ENCODE assay signal across 19 cellular contexts in the genomic region with DNA sequence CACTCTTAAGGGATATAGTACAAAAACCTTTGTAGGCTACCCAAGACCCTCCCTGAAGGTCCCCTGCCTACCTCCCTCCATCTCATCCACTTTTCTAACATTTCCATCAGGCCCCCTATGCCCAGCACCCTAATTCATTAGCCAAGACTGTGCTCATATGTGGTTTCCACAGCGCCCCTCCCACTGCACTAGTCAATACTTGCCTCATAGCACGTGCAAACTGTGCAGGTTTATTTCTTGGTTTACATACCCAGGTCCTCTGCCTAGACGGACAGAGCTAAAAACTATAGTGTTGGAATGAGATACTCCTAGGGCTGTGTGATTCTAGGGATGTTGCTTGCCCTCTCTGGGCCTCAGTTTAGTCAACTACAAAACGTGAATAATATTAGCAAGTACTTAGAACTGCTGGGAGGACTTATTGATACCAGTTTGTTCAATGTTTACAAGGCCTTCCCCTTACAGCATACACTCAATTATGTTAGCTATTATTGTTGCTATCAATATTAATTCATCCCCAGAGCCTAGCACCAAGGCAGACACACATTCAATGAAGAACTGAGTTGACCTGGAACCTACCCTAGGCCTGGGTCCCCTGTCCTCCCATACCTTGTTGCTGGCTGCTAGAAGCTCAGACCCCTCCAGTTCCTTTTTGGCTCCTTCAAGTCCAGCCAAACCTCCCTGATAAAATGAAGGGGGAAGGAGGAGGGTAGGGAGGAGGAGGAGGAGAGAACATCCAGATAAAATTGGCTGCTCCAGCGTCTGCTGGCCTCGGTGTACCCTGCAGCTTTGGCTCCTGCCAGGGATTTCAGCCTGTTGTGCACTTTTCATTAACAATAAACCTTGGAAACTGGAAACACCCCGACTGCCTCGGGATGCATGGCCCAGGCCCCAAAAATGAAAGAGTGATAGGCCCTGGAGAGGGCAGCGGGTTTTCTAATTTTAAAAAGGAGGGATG. TPM values are rescaled to one million over a fixed set of nuclear protein-coding genes. Genes with fewer than 3 reads are reported as not detected.
DNase-seq lines count a peak whose midpoint lies in the region; ATAC-seq and TF ChIP-seq lines count a peak whose summit lies in the region.
"Had no signal": no experiment of that assay in that cellular context is flagged by ENCODE, and none has a peak within 500 bp of the region (broad histone marks: within the 10 kb centered on the region; RNA-seq: fewer than 3 reads in every experiment).

No MANE protein-coding gene starts in this region.

- no peak overlapping the region for H3K4me2 ChIP-seq in mammary epithelial cell (ENCODE audit: insufficient read depth, low read depth, low read length)
- H3K4me2 ChIP-seq: BLaER1, neural progenitor cell, SK-N-SH had no signal

- peaks cover 13% of the 10 kb centered on the region for H3K79me2 ChIP-seq in mammary epithelial cell (ENCODE audit: insufficient read depth, low read length)

- CTCF ChIA-PET in mammary epithelial cell (lab: Charles Lee; ENCODE audit: low non-redundant PET), result no interaction called here

- no peak overlapping the region for H3K9ac ChIP-seq in mammary epithelial cell (ENCODE audit: insufficient read depth, low read length)
- H3K9ac ChIP-seq: BLaER1, neural progenitor cell, SK-N-SH had no signal

- no TSS peak for BruUV-seq in mammary epithelial cell (replicated peaks; lab: Mats Ljungman, UMichigan)

- no peaks in the 10 kb centered on the region for H3K36me3 ChIP-seq in breast epithelium
- H3K36me3 ChIP-seq in mammary epithelial cell (ENCODE audit: insufficient read depth, low read length), result no peaks in the 10 kb centered on the region
- no peaks in the 10 kb centered on the region for H3K36me3 ChIP-seq in prostate gland
- H3K36me3 ChIP-seq in uterus, result no peaks in the 10 kb centered on the region
- H3K36me3 ChIP-seq: BLaER1, neural progenitor cell, Peyer's patch had no signal

- dilution Hi-C loops in mammary epithelial cell (cut with HindIII; ENCODE audit: low sequenced_read_pairs), result no loop called here

- H3K4me3 ChIP-seq in breast epithelium (no peak overlapping the region), mammary epithelial cell (replicated peaks in 1 of 3; ENCODE audit: insufficient read depth in 1 of 3, low read depth in 2 of 3, low read length in 3 of 3) (no peak overlapping the region), prostate gland (no peak overlapping the region), uterus (no peak overlapping the region)
- H3K4me3 ChIP-seq: BLaER1, neural progenitor cell, Peyer's patch had no signal

- no peaks in the 10 kb centered on the region for H3K27me3 ChIP-seq in breast epithelium
- no peaks in the 10 kb centered on the region for H3K27me3 ChIP-seq in mammary epithelial cell (ENCODE audit: insufficient read depth, low read length)
- H3K27me3 ChIP-seq in prostate gland (replicated peaks; ENCODE audit: insufficient read depth), result no peaks in the 10 kb centered on the region
- H3K27me3 ChIP-seq in uterus, result no peaks in the 10 kb centered on the region
- H3K27me3 ChIP-seq: BLaER1, neural progenitor cell, Peyer's patch had no signal

- H3K4me1 ChIP-seq in breast epithelium (peaks cover 4 to 6% of the 10 kb centered on the region in 2 donors), mammary epithelial cell (ENCODE audit: insufficient read depth, low read length) (peaks cover 26% of the 10 kb centered on the region), prostate gland (replicated peaks) (no peaks in the 10 kb centered on the region), uterus (peaks cover 38 to 44% of the 10 kb centered on the region in 2 donors)
- H3K4me1 ChIP-seq: BLaER1 had no signal

- TF ChIP-seq POLR2A in breast epithelium (IDR thresholded peaks at IDR 0.05) (no peak), prostate gland (IDR thresholded peaks at IDR 0.05) (no peak), uterus (IDR thresholded peaks at IDR 0.05) (no peak)

- in situ Hi-C loops in mammary epithelial cell (cut with MboI; ENCODE audit: low sequenced_read_pairs in 2 of 2), result no loop called here

- ATAC-seq in left cardiac atrium, result peak; percentile 11 to 33
- no peak for ATAC-seq in GM21786 (IDR thresholded peaks at IDR 0.05; ENCODE audit: unreplicated experiment)

- intact Hi-C loops in breast epithelium (cut with DNase I; ENCODE audit: low total_unique reads) (loop anchor here (5.0 kb wide), 1 partner anchor 254 kb away; no protein-coding TSS in a partner anchor), mammary epithelial cell (cut with micrococcal nuclease) (no loop called here), left cardiac atrium (cut with DNase I) (no loop called here), prostate gland (cut with DNase I) (no loop called here), uterus (cut with DNase I; ENCODE audit: low total_unique reads) (no loop called here)

- TF ChIP-seq CTCF in breast epithelium (IDR thresholded peaks at IDR 0.05) (no peak), mammary epithelial cell (conservative IDR thresholded peaks at IDR 0.05 in 1 of 2, IDR thresholded peaks at IDR 0.05 in 1 of 2; ENCODE audit: extremely low read depth in 1 of 2, insufficient read depth in 1 of 2, low read depth in 1 of 2, low read length in 2 of 2) (no peak), prostate gland (IDR thresholded peaks at IDR 0.05) (no peak), uterus (IDR thresholded peaks at IDR 0.05) (no peak), GM10266 (IDR thresholded peaks at IDR 0.05; ENCODE audit: control insufficient read depth, insufficient read depth, low read depth, missing control alignments) (no peak)

- DNase-seq in breast epithelium (ENCODE audit: low spot score in 2 of 2) (no peak), mammary epithelial cell (no peak), left cardiac atrium (no peak), prostate gland (ENCODE audit: low spot score) (no peak), uterus (peak; percentile 61 to 65), GM10266 (ENCODE audit: extremely low spot score) (no peak), mesenteric fat pad (ENCODE audit: low spot score) (no peak)
- DNase-seq: activated effector memory CD4-positive, alpha-beta T cell treated with Interleukin-2 at 50 U/mL for 16 hours; GF-D8; NCI-H1417; NCI-H2171 treated with DMSO at 0.1 percent for 48 hours; NCI-H82; Peyer's patch; retina; SK-N-SH had no signal

- H3K27ac ChIP-seq in breast epithelium (peak overlapping the region; percentile 52 to 80), mammary epithelial cell (ENCODE audit: insufficient read depth, low read depth, low read length) (no peak overlapping the region), prostate gland (peak overlapping the region; percentile 22 to 23), uterus (peak overlapping the region; percentile 88 to 96)
- H3K27ac ChIP-seq: 22Rv1, BLaER1, neural progenitor cell, Peyer's patch had no signal

- H2AFZ ChIP-seq in mammary epithelial cell (ENCODE audit: low read depth, low read length), result no peak overlapping the region
- H2AFZ ChIP-seq: neural progenitor cell had no signal

- 58% methylated on average over 9 of the region's 9 CpGs for WGBS in mammary epithelial cell (ENCODE audit: low coverage, missing lambda C conversion rate)
- WGBS in prostate gland, result 37% methylated on average over 9 of the region's 9 CpGs

- H4K20me1 ChIP-seq in mammary epithelial cell (ENCODE audit: insufficient read depth, low read length), result no peaks in the 10 kb centered on the region
- H4K20me1 ChIP-seq: BLaER1 had no signal

- H3K9me3 ChIP-seq in breast epithelium, result no peaks in the 10 kb centered on the region
- H3K9me3 ChIP-seq in mammary epithelial cell (replicated peaks; ENCODE audit: insufficient read depth, low read length), result no peaks in the 10 kb centered on the region
- H3K9me3 ChIP-seq in prostate gland, result no peaks in the 10 kb centered on the region
- H3K9me3 ChIP-seq in uterus, result no peaks in the 10 kb centered on the region
- H3K9me3 ChIP-seq: BLaER1, Peyer's patch, SK-N-SH had no signal

RNA-seq across cellular contexts. Expression of gene NUAK1, which starts 50.2 kb away (rescaled TPM):
- total RNA-seq in breast epithelium, result 10 to 100 TPM in 2 of 3 donors, 1 to 10 TPM in 1; 6.0 to 20.2 (median 13.1) TPM
- total RNA-seq in mammary epithelial cell, result 10 to 100 TPM; 12.5 to 39.8 TPM
- 7.4 TPM for polyA plus RNA-seq in mammary epithelial cell
- 21.2 TPM for polyA minus RNA-seq in mammary epithelial cell
- total RNA-seq in left cardiac atrium, result 10 to 100 TPM; 20.4 to 40.1 TPM
- 10 to 100 TPM in 1 of 2 donors, 1 to 10 TPM in 1; 9.6 to 16.0 TPM for total RNA-seq in prostate gland
- 10 to 100 TPM in 3 of 4 donors, 1 to 10 TPM in 1; 9.4 to 56.8 (median 26.8) TPM for total RNA-seq in uterus
- 54.4 TPM for total RNA-seq in mesenteric fat pad

Comparison
In these comparisons a context has a peak if more than half of its experiments do, and no peak if none do; other contexts are left out.
1. DNase-seq: peak in uterus (2 of 2); none in breast epithelium (0 of 2), mammary epithelial cell (single experiment), left cardiac atrium (single experiment), prostate gland (single experiment), GM10266 (single experiment) and mesenteric fat pad (single experiment).